In the genomic region with DNA sequence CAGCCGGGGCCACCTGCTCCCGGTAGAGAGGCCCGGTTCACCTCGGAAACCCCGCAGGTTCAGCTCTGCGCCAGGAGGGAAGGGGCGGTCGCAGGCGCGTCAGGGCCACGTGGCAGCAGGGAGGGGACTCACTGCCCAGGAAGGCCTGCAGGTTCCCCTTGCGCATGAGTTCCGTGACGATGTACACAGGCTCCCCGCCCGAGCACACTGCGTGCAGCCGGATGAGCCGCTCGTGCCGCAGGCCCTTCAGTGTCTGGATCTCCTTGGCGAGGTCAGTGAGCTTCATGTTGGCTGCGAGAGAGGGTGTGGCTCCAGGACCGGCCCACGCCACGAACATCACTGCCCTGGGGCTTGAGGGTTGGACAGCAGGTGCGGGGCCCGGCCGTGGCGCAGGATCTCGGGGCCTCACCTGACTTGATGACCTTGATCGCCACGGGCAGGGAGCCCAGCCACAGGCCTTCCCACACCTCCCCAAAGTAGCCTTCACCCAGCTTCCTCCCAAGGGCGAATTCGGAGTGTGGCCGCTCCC, we compare ENCODE assay signal across 34 cellular contexts. TPM values are rescaled to one million over a fixed set of nuclear protein-coding genes. Genes with fewer than 3 reads are reported as not detected.
DNase-seq lines count a peak whose midpoint lies in the region; ATAC-seq and TF ChIP-seq lines count a peak whose summit lies in the region.
"Had no signal": no experiment of that assay in that cellular context is flagged by ENCODE, and none has a peak within 500 bp of the region (broad histone marks: within the 10 kb centered on the region; RNA-seq: fewer than 3 reads in every experiment).

No MANE protein-coding gene starts in this region.

- H3K27me3 ChIP-seq in Peyer's patch: no peaks in the 10 kb centered on the region
- peaks cover 0 to 9% (median 0%) of the 10 kb centered on the region in 4 donors for H3K27me3 ChIP-seq in upper lobe of left lung
- H3K27me3 ChIP-seq in SK-N-SH (ENCODE audit: insufficient read depth): no peaks in the 10 kb centered on the region
- H3K27me3 ChIP-seq: ascending aorta had no signal

- H3K27ac Mint-ChIP-seq in activated naive CD4-positive, alpha-beta T cell treated with anti-CD3 and anti-CD28 coated beads, Interleukin-2, amount 10 ng/mL, durations not matched to agents 7 days and 5 days: peak overlapping the region; percentile 42
- H3K27ac Mint-ChIP-seq: activated naive CD8-positive, alpha-beta T cell treated with anti-CD3 and anti-CD28 coated beads for 36 hours; activated T-helper 2 cell treated with anti-CD3 and anti-CD28 coated beads, Interferon-gamma antibody, Interleukin-2, Interleukin-4, amounts not matched to agents 10 μg/mL and 5 μg/mL and 100 μg/mL, durations not matched to agents 14 hours and 24 hours and 36 hours; naive thymus-derived CD4-positive, alpha-beta T cell; WTC11 had no signal

- POLR2A ChIA-PET in SK-N-SH (lab: Yijun Ruan, JAX): no interaction called here

- peak overlapping the region in 2 of 4 donors; percentile 16 to 22 for H3K4me3 ChIP-seq in Peyer's patch
- H3K4me3 ChIP-seq in upper lobe of left lung: no peak overlapping the region
- H3K4me3 ChIP-seq in SK-N-SH (ENCODE audit: low read depth in 2 of 2, low read length in 1 of 2): no peak overlapping the region
- H3K4me3 ChIP-seq: ascending aorta, heart left ventricle, skin epidermis had no signal

- H3K36me3 ChIP-seq in Peyer's patch (no peaks in the 10 kb centered on the region), upper lobe of left lung (no peaks in the 10 kb centered on the region), SK-N-SH (replicated peaks in 1 of 2; ENCODE audit: control insufficient read depth in 1 of 2, insufficient read depth in 2 of 2, low read length in 1 of 2) (no peaks in the 10 kb centered on the region)
- H3K36me3 ChIP-seq: ascending aorta, heart left ventricle had no signal

- peak overlapping the region in 2 of 4 donors; percentile 63 to 75 for H3K27ac ChIP-seq in Peyer's patch
- no peak overlapping the region for H3K27ac ChIP-seq in upper lobe of left lung
- H3K27ac ChIP-seq in SK-N-SH (ENCODE audit: low read depth in 2 of 2, low read length in 1 of 2): no peak overlapping the region
- H3K27ac ChIP-seq: ascending aorta, heart left ventricle, HL-60 had no signal

- H3K4me1 ChIP-seq in Peyer's patch (peaks cover 4 to 37% (median 23%) of the 10 kb centered on the region in 4 donors), upper lobe of left lung (peaks cover 12 to 22% (median 17%) of the 10 kb centered on the region in 4 donors), SK-N-SH (ENCODE audit: control insufficient read depth in 1 of 2, insufficient read depth in 2 of 2, low read depth in 1 of 2, low read length in 1 of 2) (peaks cover 0 to 20% of the 10 kb centered on the region in 2 experiments; a peak in 1 of 4 replicates)
- H3K4me1 ChIP-seq: ascending aorta had no signal

- no peaks in the 10 kb centered on the region for H3K36me3 Mint-ChIP-seq in activated naive CD4-positive, alpha-beta T cell treated with anti-CD3 and anti-CD28 coated beads, Interleukin-2, amount 10 ng/mL, durations not matched to agents 7 days and 5 days
- H3K36me3 Mint-ChIP-seq: activated naive CD8-positive, alpha-beta T cell treated with anti-CD3 and anti-CD28 coated beads for 36 hours; naive thymus-derived CD4-positive, alpha-beta T cell; WTC11 had no signal

- TF ChIP-seq POLR2A in Peyer's patch (IDR thresholded peaks at IDR 0.05) (no peak), upper lobe of left lung (IDR thresholded peaks at IDR 0.05) (peak in 1 of 4 donors; percentile 13)

- H3F3A ChIP-seq in SK-N-SH (replicated peaks; ENCODE audit: insufficient read depth): no peaks in the 10 kb centered on the region

- peaks cover 53% of the 10 kb centered on the region for H3K27me3 Mint-ChIP-seq in activated naive CD4-positive, alpha-beta T cell treated with anti-CD3 and anti-CD28 coated beads, Interleukin-2, amount 10 ng/mL, durations not matched to agents 7 days and 5 days
- H3K27me3 Mint-ChIP-seq: activated naive CD8-positive, alpha-beta T cell treated with anti-CD3 and anti-CD28 coated beads for 36 hours had no signal

- TF ChIP-seq EP300 in upper lobe of left lung (IDR thresholded peaks at IDR 0.05) (no peak), SK-N-SH (IDR thresholded peaks at IDR 0.05; ENCODE audit: borderline replicate concordance in 1 of 2, low read depth in 1 of 2, low read length in 1 of 2) (no peak)

- no peak overlapping the region for H3K4me2 ChIP-seq in SK-N-SH

- no peaks in the 10 kb centered on the region for H3K79me2 ChIP-seq in SK-N-SH (ENCODE audit: insufficient read depth)

- DNase-seq in activated naive CD4-positive, alpha-beta T cell treated with anti-CD3 and anti-CD28 coated beads, Interleukin-2, amount 10 ng/mL, durations not matched to agents 7 days and 5 days: no peak
- no peak for DNase-seq in activated naive CD4-positive, alpha-beta T cell (lab: John Stamatoyannopoulos, UW)
- DNase-seq in Peyer's patch (peak in 2 of 3 donors; percentile 57 to 83), upper lobe of left lung (peak; percentile 37 to 83), SK-N-SH (no peak), NCI-H226 (no peak)
- DNase-seq: activated CD4-positive, alpha-beta T cell treated with anti-CD3 and anti-CD28 coated beads, Interleukin-2, amount 50 U/mL, for 4 hours; activated CD8-positive, alpha-beta memory T cell treated with anti-CD3 and anti-CD28 coated beads, Interleukin-2, amount 50 U/mL, for 4 hours; activated naive CD8-positive, alpha-beta T cell treated with anti-CD3 and anti-CD28 coated beads for 36 hours; caudate nucleus; COR-L47; dermis blood vessel endothelial cell; H7; heart left ventricle; naive thymus-derived CD4-positive, alpha-beta T cell; NCI-H1105 treated with DMSO at 0.1 percent for 48 hours; NCI-H2081 treated with DMSO at 0.1 percent for 48 hours; NCI-H446 treated with DMSO at 0.1 percent for 48 hours; NK-92 treated with Interleukin-12 subunit alpha and Interleukin-12 subunit beta, amount 100 ng/mL, for 24 hours; occipital lobe; stimulated activated CD4-positive, alpha-beta T cell treated with anti-CD3 and anti-CD28 coated beads, Interleukin-1b, Interleukin-23, amount 100 ng/mL, for 48 hours had no signal

- H3K4me3 Mint-ChIP-seq in activated naive CD4-positive, alpha-beta T cell treated with anti-CD3 and anti-CD28 coated beads, Interleukin-2, amount 10 ng/mL, durations not matched to agents 7 days and 5 days: no peak overlapping the region
- H3K4me3 Mint-ChIP-seq: activated naive CD8-positive, alpha-beta T cell treated with anti-CD3 and anti-CD28 coated beads for 36 hours; naive thymus-derived CD4-positive, alpha-beta T cell; WTC11 had no signal

- no peaks in the 10 kb centered on the region for H3K9me3 Mint-ChIP-seq in activated naive CD4-positive, alpha-beta T cell treated with anti-CD3 and anti-CD28 coated beads, Interleukin-2, amount 10 ng/mL, durations not matched to agents 7 days and 5 days
- H3K9me3 Mint-ChIP-seq: activated naive CD8-positive, alpha-beta T cell treated with anti-CD3 and anti-CD28 coated beads for 36 hours; activated T-helper 2 cell treated with anti-CD3 and anti-CD28 coated beads, Interferon-gamma antibody, Interleukin-2, Interleukin-4, amounts not matched to agents 10 μg/mL and 5 μg/mL and 100 μg/mL, durations not matched to agents 14 hours and 24 hours and 36 hours; naive thymus-derived CD4-positive, alpha-beta T cell; WTC11 had no signal

- WGBS in upper lobe of left lung, 2 donors: 89 to 93% methylated on average over 3 to 24 of the region's 36 CpGs
- 87% methylated on average over 28 of the region's 36 CpGs for WGBS in SK-N-SH (ENCODE audit: low lambda C conversion rate)

- TF ChIP-seq CTCF in Peyer's patch (IDR thresholded peaks at IDR 0.05): no peak
- no peak for TF ChIP-seq CTCF in upper lobe of left lung (IDR thresholded peaks at IDR 0.05)
- no peak for TF ChIP-seq CTCF in SK-N-SH (IDR thresholded peaks at IDR 0.05)

- no peak overlapping the region for H3K9ac ChIP-seq in SK-N-SH

- H3K9me3 ChIP-seq in Peyer's patch: no peaks in the 10 kb centered on the region
- no peaks in the 10 kb centered on the region for H3K9me3 ChIP-seq in upper lobe of left lung
- no peaks in the 10 kb centered on the region for H3K9me3 ChIP-seq in SK-N-SH
- H3K9me3 ChIP-seq: ascending aorta, heart left ventricle had no signal

- no peak for TF ChIP-seq RAD21 in SK-N-SH (IDR thresholded peaks at IDR 0.05; ENCODE audit: low read length)

- H3K9me2 ChIP-seq in SK-N-SH: no peaks in the 10 kb centered on the region

- CTCF ChIA-PET in activated naive CD4-positive, alpha-beta T cell treated with anti-CD3 and anti-CD28 coated beads, Interleukin-2, amount 10 ng/mL, durations not matched to agents 7 days and 5 days (lab: Charles Lee): no interaction called here
- CTCF ChIA-PET in SK-N-SH (lab: Yijun Ruan, JAX): interaction anchor here (1.0 to 1.9 kb wide), 4 partner anchors 14 to 431 kb away, joined by 3 to 7 read pairs (median 4); a partner anchor contains a TSS

- no peak overlapping the region for H2AFZ ChIP-seq in SK-N-SH (ENCODE audit: low read depth)

- ATAC-seq in esophagus mucosa (peak; percentile 3), upper lobe of left lung (ENCODE audit: low FRiP score in 2 of 2) (no peak), HG02610 (IDR thresholded peaks at IDR 0.05; ENCODE audit: unreplicated experiment) (no peak)
- ATAC-seq: heart left ventricle; HepG2; left lobe of liver; naive thymus-derived CD4-positive, alpha-beta T cell; WTC11 had no signal

- H3K4me1 Mint-ChIP-seq in activated naive CD4-positive, alpha-beta T cell treated with anti-CD3 and anti-CD28 coated beads, Interleukin-2, amount 10 ng/mL, durations not matched to agents 7 days and 5 days: peaks cover 14% of the 10 kb centered on the region

- H4K20me1 ChIP-seq in SK-N-SH (ENCODE audit: insufficient read depth): no peaks in the 10 kb centered on the region

RNA-seq across cellular contexts. Expression of a gene that starts 4.9 kb away (rescaled TPM):
- total RNA-seq in Peyer's patch (100 to 1,000 TPM in 1 of 4 donors, 10 to 100 TPM in 2, 1 to 10 TPM in 1; 8.3 to 109 (median 84.5) TPM), esophagus mucosa (92.7 TPM), upper lobe of left lung (1 to 10 TPM; 3.3 to 9.8 (median 6.0) TPM)
- 0.07 and 0.13 TPM in 2 replicates for polyA plus RNA-seq in SK-N-SH (2012; rRNA removed)
- 0.06 and 0.16 TPM in 2 replicates for polyA plus RNA-seq in SK-N-SH (2012; cell fraction: cytosol; rRNA removed)
- polyA plus RNA-seq in SK-N-SH (2012; cell fraction: nucleus; rRNA removed): 0.26 and 0.27 TPM in 2 replicates
- total RNA-seq: ascending aorta, HepG2 had no signal
- polyA plus RNA-seq: endothelial cell of umbilical vein had no signal

RNA-seq across cellular contexts. Expression of a gene that starts 5.5 kb away (rescaled TPM):
- not detected for total RNA-seq in Peyer's patch
- 0.44 TPM for total RNA-seq in esophagus mucosa
- not detected for total RNA-seq in upper lobe of left lung
- polyA plus RNA-seq in SK-N-SH (2012; rRNA removed): not detected in 2 replicates
- not detected in 2 replicates for polyA plus RNA-seq in SK-N-SH (2012; cell fraction: cytosol; rRNA removed)
- 0.05 TPM in 1 of 2 replicates, not detected in the other for polyA plus RNA-seq in SK-N-SH (2012; cell fraction: nucleus; rRNA removed)
- total RNA-seq: activated naive CD8-positive, alpha-beta T cell treated with anti-CD3 and anti-CD28 coated beads for 36 hours; activated T-helper 2 cell treated with anti-CD3 and anti-CD28 coated beads, Interferon-gamma antibody, Interleukin-2, Interleukin-4, amounts not matched to agents 10 μg/mL and 5 μg/mL and 100 μg/mL, durations not matched to agents 14 hours and 24 hours and 36 hours; ascending aorta; dermis blood vessel endothelial cell; endothelial cell of umbilical vein; heart left ventricle; HepG2; left lobe of liver; mesenteric fat pad; occipital lobe; renal cortical epithelial cell had no signal
- polyA plus RNA-seq: endothelial cell of umbilical vein; heart left ventricle; HepG2; naive thymus-derived CD4-positive, alpha-beta T cell; urinary bladder had no signal

RNA-seq across cellular contexts. Expression of a gene that starts 11.9 kb away (rescaled TPM):
- total RNA-seq in Peyer's patch (under 1 TPM in 1 of 4 donors, not detected in 3; 0.67 TPM), esophagus mucosa (0.28 TPM), upper lobe of left lung (1 to 10 TPM in 4 of 6 donors, under 1 TPM in 2; 0.29 to 6.5 (median 1.4) TPM)
- polyA plus RNA-seq in SK-N-SH (2012; rRNA removed): 4.5 and 5.5 TPM in 2 replicates
- 2.0 and 3.3 TPM in 2 replicates for polyA plus RNA-seq in SK-N-SH (2012; cell fraction: cytosol; rRNA removed)
- 13.7 and 16.2 TPM in 2 replicates for polyA plus RNA-seq in SK-N-SH (2012; cell fraction: nucleus; rRNA removed)
- total RNA-seq: ascending aorta, HepG2, left lobe of liver had no signal

RNA-seq across cellular contexts. Expression of a gene that starts 21.5 kb away (rescaled TPM):
- total RNA-seq in Peyer's patch: 100 to 1,000 TPM in 3 of 4 donors, 10 to 100 TPM in 1; 94.1 to 435 (median 193) TPM
- total RNA-seq in esophagus mucosa: 459 TPM
- 100 to 1,000 TPM in 5 of 6 donors, 10 to 100 TPM in 1; 91.1 to 468 (median 416) TPM for total RNA-seq in upper lobe of left lung
- polyA plus RNA-seq in SK-N-SH (2012; rRNA removed): 20.0 and 71.4 TPM in 2 replicates
- 45.7 and 81.9 TPM in 2 replicates for polyA plus RNA-seq in SK-N-SH (2012; cell fraction: cytosol; rRNA removed)
- 48.9 and 78.6 TPM in 2 replicates for polyA plus RNA-seq in SK-N-SH (2012; cell fraction: nucleus; rRNA removed)

RNA-seq across cellular contexts. Expression of a gene that starts 31.9 kb away (rescaled TPM):
- total RNA-seq in Peyer's patch (10 to 100 TPM; 32.2 to 42.0 (median 38.4) TPM), esophagus mucosa (32.0 TPM), upper lobe of left lung (100 to 1,000 TPM in 1 of 6 donors, 10 to 100 TPM in 5; 40.1 to 102 (median 56.6) TPM)
- 5.5 and 7.6 TPM in 2 replicates for polyA plus RNA-seq in SK-N-SH (2012; rRNA removed)
- 1.8 and 3.5 TPM in 2 replicates for polyA plus RNA-seq in SK-N-SH (2012; cell fraction: cytosol; rRNA removed)
- polyA plus RNA-seq in SK-N-SH (2012; cell fraction: nucleus; rRNA removed): 10.9 and 12.8 TPM in 2 replicates

Comparison
In these comparisons a context has a peak if more than half of its experiments do, and no peak if none do; other contexts are left out.
1. DNase-seq: peak in Peyer's patch (2 of 3) and upper lobe of left lung (2 of 2); none in activated naive CD4-positive, alpha-beta T cell treated with anti-CD3 and anti-CD28 coated beads, Interleukin-2, amount 10 ng/mL, durations not matched to agents 7 days and 5 days (single experiment), activated naive CD4-positive, alpha-beta T cell (0 of 4), SK-N-SH (single experiment) and NCI-H226 (single experiment).